18 cellular contexts compared by ENCODE assay signal in genomic region chr6:130320908-130321307, GRCh38. TPM values are rescaled to one million over a fixed set of nuclear protein-coding genes. Genes with fewer than 3 reads are reported as not detected.
DNase-seq lines count a peak whose midpoint lies in the region; ATAC-seq, FAIRE-seq and TF ChIP-seq lines count a peak whose summit lies in the region.
"Had no signal": no experiment of that assay in that cellular context is flagged by ENCODE, and none has a peak within 500 bp of the region (broad histone marks: within the 10 kb centered on the region; RNA-seq: fewer than 3 reads in every experiment).

No MANE protein-coding gene starts in this region.

- H3K9me2 ChIP-seq in GM23248 (ENCODE audit: insufficient read depth): no peaks in the 10 kb centered on the region

- H3K36me3 ChIP-seq in GM23248 (ENCODE audit: low read depth): no peaks in the 10 kb centered on the region
- no peaks in the 10 kb centered on the region for H3K36me3 ChIP-seq in WERI-Rb-1
- H3K36me3 ChIP-seq: BE2C had no signal

- H4K20me1 ChIP-seq in GM23248 (ENCODE audit: insufficient read depth): no peaks in the 10 kb centered on the region

- H3K27ac Mint-ChIP-seq in WTC11: peak overlapping the region; percentile 9; the same call in 1 of the 2 replicates

- 96 to 98% methylated on average over 2 of the region's 2 CpGs for WGBS in GM23248 (ENCODE audit: low coverage in 1 of 2, low lambda C conversion rate in 2 of 2, missing lambda C conversion rate in 2 of 2), 2 experiments

- no peaks in the 10 kb centered on the region for H3K27me3 Mint-ChIP-seq in WTC11 (ENCODE audit: low read depth)
- H3K27me3 Mint-ChIP-seq: CD4-positive, alpha-beta memory T cell had no signal

- no peak overlapping the region for H3K4me3 ChIP-seq in GM23248
- H3K4me3 ChIP-seq in WERI-Rb-1 (ENCODE audit: low read depth, low read length): no peak overlapping the region

- no peak overlapping the region for H2AFZ ChIP-seq in GM23248

- H3K79me2 ChIP-seq in GM23248 (ENCODE audit: insufficient read depth): no peaks in the 10 kb centered on the region

- peaks cover 24% of the 10 kb centered on the region for H3F3A ChIP-seq in GM23248 (ENCODE audit: insufficient read depth)

- H3K27me3 ChIP-seq in GM23248 (replicated peaks; ENCODE audit: insufficient read depth) (no peaks in the 10 kb centered on the region), foreskin keratinocyte (no peaks in the 10 kb centered on the region), WERI-Rb-1 (ENCODE audit: insufficient read depth, low read depth, severe bottlenecking) (no peaks in the 10 kb centered on the region)
- H3K27me3 ChIP-seq: BE2C had no signal

- H3K4me1 ChIP-seq in GM23248 (ENCODE audit: insufficient read depth): peaks cover 31% of the 10 kb centered on the region
- H3K4me1 ChIP-seq in foreskin keratinocyte: peaks cover 6% of the 10 kb centered on the region
- H3K4me1 ChIP-seq: BE2C had no signal

- H3K4me3 Mint-ChIP-seq in WTC11: no peak overlapping the region
- H3K4me3 Mint-ChIP-seq: CD4-positive, alpha-beta memory T cell had no signal

- FAIRE-seq in frontal cortex (lab: Jason Lieb, UNC): no peak
- FAIRE-seq: A204.1, GM12892, GM19239 had no signal

- POLR2A ChIA-PET in WTC11 (lab: Charles Lee): no interaction called here

- ATAC-seq in WTC11: no peak
- peak; percentile 48 for ATAC-seq in foreskin keratinocyte

- CTCF ChIA-PET in WTC11 (lab: Charles Lee): interaction anchor here (1.2 to 2.5 kb wide), 4 partner anchors 8 to 377 kb away, joined by 3 to 22 read pairs (median 8); no protein-coding TSS in a partner anchor

- in situ Hi-C loops in GM23248 (cut with MboI): loop anchor here (25.0 kb wide), 1 partner anchor 516 kb away; the partner anchor contains the start of gene SMLR1

- H3K9me3 ChIP-seq in GM23248 (ENCODE audit: low read depth): no peaks in the 10 kb centered on the region
- no peaks in the 10 kb centered on the region for H3K9me3 ChIP-seq in WERI-Rb-1 (ENCODE audit: severe bottlenecking)
- H3K9me3 ChIP-seq: BE2C had no signal

- H3K27ac ChIP-seq in GM23248 (no peak overlapping the region), foreskin keratinocyte (no peak overlapping the region), WERI-Rb-1 (no peak overlapping the region)
- H3K27ac ChIP-seq: C4-2B had no signal

- H3K4me2 ChIP-seq in GM23248 (ENCODE audit: unreplicated experiment): no peak overlapping the region

- DNase-seq in GM23248 (peak; percentile 30), WTC11 (ENCODE audit: low spot score) (no peak), foreskin keratinocyte (no peak), frontal cortex (ENCODE audit: low spot score in 2 of 2) (no peak), DMS 273 treated with DMSO at 0.1 percent for 48 hours (lab: John Stamatoyannopoulos, UW) (no peak), WERI-Rb-1 (no peak), KG1 (lab: John Stamatoyannopoulos, UW) (no peak)
- DNase-seq: BE2C; CD4-positive, alpha-beta memory T cell; DMS153; DMS79 treated with DMSO at 0.1 percent for 48 hours; EL; GDM1; HCEC 1CT had no signal

- H3K36me3 Mint-ChIP-seq in WTC11: no peaks in the 10 kb centered on the region
- H3K36me3 Mint-ChIP-seq: CD4-positive, alpha-beta memory T cell had no signal

- no peak overlapping the region for H3K9ac ChIP-seq in GM23248

- H3K4me1 Mint-ChIP-seq in WTC11: no peaks in the 10 kb centered on the region

- H3K9me3 Mint-ChIP-seq in WTC11: no peaks in the 10 kb centered on the region
- H3K9me3 Mint-ChIP-seq: CD4-positive, alpha-beta memory T cell had no signal

- no peak for TF ChIP-seq CTCF in WTC11 (IDR thresholded peaks at IDR 0.05)
- TF ChIP-seq CTCF in foreskin keratinocyte (conservative IDR thresholded peaks at IDR 0.05): no peak
- TF ChIP-seq CTCF in WERI-Rb-1 (IDR thresholded peaks at IDR 0.05; ENCODE audit: low read depth, low read length): no peak

TF ChIP-seq in WTC11, 78 proteins besides CTCF, POLR2A, EP300 and RAD21:
- no peak for TF ChIP-seq SP1 (CRISPR knock-in tag; conservative IDR thresholded peaks at IDR 0.05)
- no peak for TF ChIP-seq ELF4 (CRISPR knock-in tag; IDR thresholded peaks at IDR 0.05; ENCODE audit: low read depth)
- no peak for TF ChIP-seq SMAD4 (CRISPR knock-in tag; IDR thresholded peaks at IDR 0.05)
- TF ChIP-seq ZNF121 (CRISPR knock-in tag; IDR thresholded peaks at IDR 0.05): no peak
- TF ChIP-seq RORB (CRISPR knock-in tag; IDR thresholded peaks at IDR 0.05): no peak
- TF ChIP-seq FOXP1 (CRISPR knock-in tag; IDR thresholded peaks at IDR 0.05; ENCODE audit: borderline replicate concordance): no peak
- no peak for TF ChIP-seq CDX4 (CRISPR knock-in tag; IDR thresholded peaks at IDR 0.05; ENCODE audit: borderline replicate concordance)
- TF ChIP-seq ZNF263 (CRISPR knock-in tag; IDR thresholded peaks at IDR 0.05; ENCODE audit: low read depth): no peak
- TF ChIP-seq IRF2 (CRISPR knock-in tag; IDR thresholded peaks at IDR 0.05; ENCODE audit: borderline replicate concordance, low read depth): no peak

RNA-seq across cellular contexts. Expression of gene TMEM200A, which starts 44.9 kb away (rescaled TPM):
- total RNA-seq in GM23248 (2014; rRNA removed; shearing (Covaris generic)): 43.3 and 47.0 TPM in 2 replicates
- 44.4 and 44.5 TPM in 2 replicates for polyA plus RNA-seq in GM23248 (2016; fragmentation: Nextera tagmentation; extraction: Ambion mirVana)
- 10.4 to 11.2 TPM (median 11.0 TPM) in 3 replicates for total RNA-seq in WTC11 (2021)
- total RNA-seq in foreskin keratinocyte: 51.2 and 134 TPM in 2 replicates
- polyA plus RNA-seq in foreskin keratinocyte: 20.5 and 48.3 TPM in 2 replicates
- 20.4 TPM for total RNA-seq in frontal cortex
